17 cellular contexts compared by ENCODE assay signal in the genomic region with DNA sequence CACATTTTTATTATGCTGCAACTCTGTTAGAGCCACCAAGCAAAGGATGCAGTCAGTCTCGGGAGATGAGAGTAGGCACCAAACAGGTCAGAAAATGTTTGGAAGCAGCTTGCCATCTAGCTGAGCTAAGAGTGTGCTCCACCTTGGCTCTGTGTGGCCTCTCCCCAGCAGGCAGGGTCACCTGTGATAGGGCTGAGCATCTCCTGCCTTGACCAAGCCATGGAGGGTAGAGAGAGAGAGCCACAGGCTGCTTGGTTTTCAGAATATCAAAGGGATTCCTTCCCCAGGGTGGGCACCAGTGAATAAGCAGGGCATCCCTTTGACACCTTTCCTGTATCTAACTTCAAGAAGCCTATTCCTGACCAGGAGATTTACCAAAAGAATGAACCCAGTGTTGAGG.
A peak's percentile ranks its signal among the peaks of the same experiment; 100 is the strongest.
DNase-seq lines count a peak whose midpoint lies in the region; ATAC-seq, FAIRE-seq and TF ChIP-seq lines count a peak whose summit lies in the region.
"Had no signal": no experiment of that assay in that cellular context is flagged by ENCODE, and none has a peak within 500 bp of the region (broad histone marks: within the 10 kb centered on the region; RNA-seq: fewer than 3 reads in every experiment).

No MANE protein-coding gene starts in this region.

- H3K79me2 ChIP-seq in endothelial cell of umbilical vein (ENCODE audit: control insufficient read depth, insufficient read depth, low read length) (no peaks in the 10 kb centered on the region), Karpas-422 (ENCODE audit: low read length) (no peaks in the 10 kb centered on the region)

- ATAC-seq in T-helper 17 cell = no peak
- ATAC-seq in T-cell (replicated peaks in 1 of 4) = no peak
- no peak for ATAC-seq in activated T-helper 17 cell treated with anti-CD3 and anti-CD28 coated beads, Interleukin-2, amount 50 U/mL, for 72 hours (replicated peaks)
- ATAC-seq: A549 had no signal

- no peaks in the 10 kb centered on the region for H3K9me1 ChIP-seq in endothelial cell of umbilical vein (replicated peaks; ENCODE audit: control insufficient read depth, extremely low read depth, insufficient read depth, low read length)

- CTCF ChIA-PET in endothelial cell of umbilical vein (lab: Charles Lee) = no interaction called here
- CTCF ChIA-PET in T-cell (lab: Charles Lee) = no interaction called here

- H3K4me2 ChIP-seq in endothelial cell of umbilical vein (ENCODE audit: insufficient read depth, low read length) (no peak overlapping the region), Karpas-422 (ENCODE audit: low read depth, low read length, poor library complexity, severe bottlenecking) (no peak overlapping the region)
- H3K4me2 ChIP-seq: A549, BLaER1 had no signal

- peaks cover 19% of the 10 kb centered on the region for H3K4me1 ChIP-seq in endothelial cell of umbilical vein (ENCODE audit: control insufficient read depth, extremely low read depth, insufficient read depth, low read length)
- H3K4me1 ChIP-seq in Karpas-422 (ENCODE audit: low read length) = no peaks in the 10 kb centered on the region
- H3K4me1 ChIP-seq: A549 had no signal

- peak overlapping the region; percentile 45 for H3K27ac ChIP-seq in endothelial cell of umbilical vein (ENCODE audit: insufficient read depth, low read depth, low read length)
- no peak overlapping the region for H3K27ac ChIP-seq in Karpas-422 (ENCODE audit: low read length)
- H3K27ac ChIP-seq: A549, BLaER1 had no signal

- intact Hi-C loops in endothelial cell of umbilical vein (cut with micrococcal nuclease) = no loop called here

- FAIRE-seq in D721Med (lab: Jason Lieb, UNC) (peak; percentile 38), endothelial cell of umbilical vein (lab: Jason Lieb, UNC) (no peak)
- FAIRE-seq: A549, G401.6, GM12891, GM19239 had no signal

- H3K9me3 ChIP-seq in T-helper 17 cell (ENCODE audit: control insufficient read depth, low read length, poor library complexity, severe bottlenecking) = no peaks in the 10 kb centered on the region
- no peaks in the 10 kb centered on the region for H3K9me3 ChIP-seq in endothelial cell of umbilical vein (replicated peaks; ENCODE audit: control insufficient read depth, insufficient read depth, low read length)
- H3K9me3 ChIP-seq in Karpas-422 (ENCODE audit: low read length) = no peaks in the 10 kb centered on the region
- H3K9me3 ChIP-seq: A549, BLaER1 had no signal

- H3K9me2 ChIP-seq in Karpas-422 (replicated peaks; ENCODE audit: insufficient read depth, low read length) = no peaks in the 10 kb centered on the region

- dilution Hi-C loops in endothelial cell of umbilical vein (cut with MboI; ENCODE audit: extremely low pct_ligation_motif_present, low sequenced_read_pairs) = no loop called here

- H3K4me3 Mint-ChIP-seq in T-helper 17 cell = no peak overlapping the region
- no peak overlapping the region for H3K4me3 Mint-ChIP-seq in T-cell
- H3K4me3 Mint-ChIP-seq in activated T-helper 17 cell treated with anti-CD3 and anti-CD28 coated beads, Interleukin-2, amount 50 U/mL, for 72 hours = no peak overlapping the region
- H3K4me3 Mint-ChIP-seq: CD14-positive monocyte; CD4-positive, alpha-beta memory T cell; H9 had no signal

- H3K36me3 ChIP-seq in endothelial cell of umbilical vein (ENCODE audit: control insufficient read depth in 2 of 2, extremely low read depth in 1 of 2, insufficient read depth in 2 of 2, low read length in 2 of 2) (no peaks in the 10 kb centered on the region), Karpas-422 (ENCODE audit: insufficient read depth, low read length) (no peaks in the 10 kb centered on the region)
- H3K36me3 ChIP-seq: BLaER1 had no signal

- BruUV-seq in endothelial cell of umbilical vein (replicated peaks; lab: Mats Ljungman, UMichigan) = no TSS peak

- no peak overlapping the region for H2AFZ ChIP-seq in endothelial cell of umbilical vein (ENCODE audit: low read depth, low read length)
- no peak overlapping the region for H2AFZ ChIP-seq in Karpas-422 (ENCODE audit: low read length)

- H3K4me3 ChIP-seq in endothelial cell of umbilical vein (replicated peaks in 1 of 3; ENCODE audit: insufficient read depth in 1 of 3, low read depth in 1 of 3, low read length in 3 of 3) (no peak overlapping the region), Karpas-422 (ENCODE audit: low read length) (no peak overlapping the region)
- H3K4me3 ChIP-seq: A549, BLaER1 had no signal

- no peak overlapping the region for H3K9ac ChIP-seq in endothelial cell of umbilical vein (replicated peaks; ENCODE audit: extremely low read depth, insufficient read depth, low read length)
- H3K9ac ChIP-seq in Karpas-422 (ENCODE audit: low read length) = no peak overlapping the region
- H3K9ac ChIP-seq: BLaER1 had no signal

- no peaks in the 10 kb centered on the region for H3K27me3 Mint-ChIP-seq in T-helper 17 cell
- no peaks in the 10 kb centered on the region for H3K27me3 Mint-ChIP-seq in T-cell
- no peaks in the 10 kb centered on the region for H3K27me3 Mint-ChIP-seq in activated T-helper 17 cell treated with anti-CD3 and anti-CD28 coated beads, Interleukin-2, amount 50 U/mL, for 72 hours
- H3K27me3 Mint-ChIP-seq: CD4-positive, alpha-beta memory T cell had no signal

- no peaks in the 10 kb centered on the region for H3K36me3 Mint-ChIP-seq in T-helper 17 cell (ENCODE audit: low read depth)
- H3K36me3 Mint-ChIP-seq in T-cell = peaks cover 26% of the 10 kb centered on the region
- H3K36me3 Mint-ChIP-seq in activated T-helper 17 cell treated with anti-CD3 and anti-CD28 coated beads, Interleukin-2, amount 50 U/mL, for 72 hours (ENCODE audit: low read depth) = peaks cover 5% of the 10 kb centered on the region

- POLR2A ChIA-PET in endothelial cell of umbilical vein (lab: Charles Lee) (no interaction called here), T-cell (lab: Charles Lee) (no interaction called here)

- TF ChIP-seq CTCF in D721Med (IDR thresholded peaks at IDR 0.05; ENCODE audit: insufficient read depth, missing control alignments) (no peak), endothelial cell of umbilical vein (IDR thresholded peaks at IDR 0.05; ENCODE audit: extremely low read depth in 1 of 2, insufficient read depth in 1 of 2, low read depth in 1 of 2, low read length in 2 of 2) (no peak)

- no peak for TF ChIP-seq POLR2A in endothelial cell of umbilical vein (IDR thresholded peaks at IDR 0.05; ENCODE audit: low read depth, low read length)

- H3K9me3 Mint-ChIP-seq in T-cell = no peaks in the 10 kb centered on the region
- no peaks in the 10 kb centered on the region for H3K9me3 Mint-ChIP-seq in activated T-helper 17 cell treated with anti-CD3 and anti-CD28 coated beads, Interleukin-2, amount 50 U/mL, for 72 hours
- H3K9me3 Mint-ChIP-seq: CD4-positive, alpha-beta memory T cell; H9 had no signal

- no peak for DNase-seq in D721Med (ENCODE audit: insufficient read length, low spot score)
- DNase-seq in T-helper 17 cell = no peak
- no peak for DNase-seq in endothelial cell of umbilical vein (ENCODE audit: low read depth, low spot score)
- no peak for DNase-seq in T-cell
- no peak for DNase-seq in activated CD4-positive, CD25-positive, alpha-beta regulatory T cell treated with anti-CD3 and anti-CD28 coated beads, Interleukin-2, amount 50 U/mL, for 72 hours
- no peak for DNase-seq in Karpas-422
- DNase-seq: CD4-positive, alpha-beta memory T cell; GOT3; H9; KG1 had no signal

- H3K27ac Mint-ChIP-seq in T-helper 17 cell (peak overlapping the region; percentile 61), T-cell (no peak overlapping the region)
- no peak overlapping the region for H3K27ac Mint-ChIP-seq in activated T-helper 17 cell treated with anti-CD3 and anti-CD28 coated beads, Interleukin-2, amount 50 U/mL, for 72 hours
- H3K27ac Mint-ChIP-seq: CD4-positive, alpha-beta memory T cell; H9 had no signal

- H3K4me1 Mint-ChIP-seq in T-helper 17 cell (peaks cover 2% of the 10 kb centered on the region), T-cell (peaks cover 0 to 2% (median 0%) of the 10 kb centered on the region in 3 donors)
- no peaks in the 10 kb centered on the region for H3K4me1 Mint-ChIP-seq in activated T-helper 17 cell treated with anti-CD3 and anti-CD28 coated beads, Interleukin-2, amount 50 U/mL, for 72 hours
- H3K4me1 Mint-ChIP-seq: CD4-positive, alpha-beta memory T cell had no signal

- no peaks in the 10 kb centered on the region for H4K20me1 ChIP-seq in endothelial cell of umbilical vein (replicated peaks; ENCODE audit: control insufficient read depth, extremely low read depth, insufficient read depth, low read length)
- H4K20me1 ChIP-seq in Karpas-422 (ENCODE audit: insufficient read depth, low read depth, low read length) = no peaks in the 10 kb centered on the region
- H4K20me1 ChIP-seq: BLaER1 had no signal

- no peaks in the 10 kb centered on the region for H3K27me3 ChIP-seq in endothelial cell of umbilical vein (ENCODE audit: control insufficient read depth in 2 of 2, insufficient read depth in 2 of 2, low read length in 2 of 2)
- no peaks in the 10 kb centered on the region for H3K27me3 ChIP-seq in Karpas-422 (ENCODE audit: low read length)
- H3K27me3 ChIP-seq: BLaER1 had no signal

TF ChIP-seq in endothelial cell of umbilical vein, 7 proteins besides CTCF, POLR2A, EP300 and RAD21:
- TF ChIP-seq JUN (IDR thresholded peaks at IDR 0.05; ENCODE audit: borderline replicate concordance, insufficient read depth, insufficient read length, low read depth) (no peak), POLR2AphosphoS5 (IDR thresholded peaks at IDR 0.05; ENCODE audit: insufficient read depth, low read depth, low read length) (no peak), MYC (IDR thresholded peaks at IDR 0.05; ENCODE audit: low read depth, low read length) (no peak), GATA2 (IDR thresholded peaks at IDR 0.05; ENCODE audit: insufficient read depth, insufficient read length, low read depth, low read length) (no peak), EZH2 (IDR thresholded peaks at IDR 0.05; ENCODE audit: borderline replicate concordance, low read depth, low read length, severe bottlenecking) (no peak), FOS (IDR thresholded peaks at IDR 0.05; ENCODE audit: borderline replicate concordance, insufficient read depth, low read length) (no peak)
- TF ChIP-seq, protein P1, sequence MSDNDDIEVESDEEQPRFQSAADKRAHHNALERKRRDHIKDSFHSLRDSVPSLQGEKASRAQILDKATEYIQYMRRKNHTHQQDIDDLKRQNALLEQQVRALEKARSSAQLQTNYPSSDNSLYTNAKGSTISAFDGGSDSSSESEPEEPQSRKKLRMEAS (IDR thresholded peaks at IDR 0.05; ENCODE audit: insufficient read depth, insufficient read length) = no peak
